In the genomic region with DNA sequence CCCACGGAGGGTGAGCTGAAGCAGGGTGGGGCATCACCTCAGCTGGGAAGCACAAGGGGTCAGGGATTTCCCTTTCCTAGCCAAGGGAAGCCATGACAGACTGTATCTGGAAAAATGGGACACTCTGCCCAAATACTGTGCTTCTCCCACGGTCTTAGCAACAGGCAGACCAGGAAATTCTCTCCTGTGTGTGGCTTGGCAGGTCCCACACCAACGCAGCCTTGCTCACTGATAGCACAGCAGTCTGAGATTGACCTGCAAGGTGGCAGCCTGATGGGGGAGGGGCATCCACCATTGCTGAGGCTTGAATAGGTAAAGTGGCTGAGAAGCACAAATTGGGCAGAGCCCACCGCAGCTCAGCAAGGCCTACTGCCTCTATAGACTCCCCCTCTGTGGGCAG, we compare ENCODE assay signal across 37 cellular contexts. TPM values are rescaled to one million over a fixed set of nuclear protein-coding genes. Genes with fewer than 3 reads are reported as not detected.
"Had no signal": no experiment of that assay in that cellular context is flagged by ENCODE, and none has a peak within 500 bp of the region (broad histone marks: within the 10 kb centered on the region; RNA-seq: fewer than 3 reads in every experiment).

No MANE protein-coding gene starts in this region.

- DNase-seq: activated effector memory CD4-positive, alpha-beta T cell treated with anti-CD3 and anti-CD28 coated beads, Interleukin-2, amount 50 U/mL, for 16 hours; activated effector memory CD4-positive, alpha-beta T cell treated with Interleukin-2 at 50 U/mL for 16 hours; activated gamma-delta T cell; activated gamma-delta T cell treated with Interleukin-2 at 50 U/mL for 16 hours; activated naive CD4-positive, alpha-beta T cell; activated naive CD4-positive, alpha-beta T cell treated with anti-CD3 and anti-CD28 coated beads for 36 hours; activated naive CD4-positive, alpha-beta T cell treated with anti-CD3 and anti-CD28 coated beads, Interleukin-2, amount 10 ng/mL, durations not matched to agents 7 days and 5 days; activated naive CD4-positive, alpha-beta T cell treated with anti-CD3 and anti-CD28 coated beads, Interleukin-2, amount 50 U/mL, for 16 hours; activated naive CD4-positive, alpha-beta T cell treated with Interleukin-2 at 50 U/mL for 16 hours; activated naive CD8-positive, alpha-beta T cell treated with anti-CD3 and anti-CD28 coated beads for 36 hours; activated naive CD8-positive, alpha-beta T cell treated with anti-CD3 and anti-CD28 coated beads, Interleukin-2, amount 10 ng/mL, durations not matched to agents 7 days and 5 days; activated naive CD8-positive, alpha-beta T cell treated with anti-CD3 and anti-CD28 coated beads, Interleukin-2, amount 50 U/mL, for 24 hours; activated T-cell treated with anti-CD3 and anti-CD28 coated beads for 4 hours; activated T-cell treated with anti-CD3 and anti-CD28 coated beads, Interleukin-2, amount 50 U/mL, for 1 hour; activated T-cell treated with anti-CD3 and anti-CD28 coated beads, Interleukin-2, amount 50 U/mL, for 24 hours; activated T-cell treated with anti-CD3 and anti-CD28 coated beads, Interleukin-2, amount 50 U/mL, for 4 hours; activated T-cell treated with anti-CD3 and anti-CD28 coated beads, Interleukin-2, amount 50 U/mL, for 48 hours; activated T-cell treated with anti-CD3 and anti-CD28 coated beads, Interleukin-2, amount 50 U/mL, for 72 hours; adrenal gland; amniotic stem cell; amygdala; anterior cingulate cortex; aorta; brain microvascular endothelial cell; caudate nucleus; central memory CD4-positive, alpha-beta T cell; cerebellar nuclear complex had no signal

- H3K27me3 ChIP-seq: adrenal gland, ascending aorta, brain microvascular endothelial cell, breast epithelium, cardiac muscle cell had no signal

- H3K9me3 ChIP-seq: adrenal gland had no signal

- FAIRE-seq: astrocyte, bronchial epithelial cell had no signal

- H3K36me3 ChIP-seq: adrenal gland, ascending aorta, brain microvascular endothelial cell, breast epithelium, cardiac muscle cell had no signal

- ATAC-seq: activated naive CD4-positive, alpha-beta T cell treated with anti-CD3 and anti-CD28 coated beads, Interleukin-2, amount 50 U/mL, for 72 hours; activated naive CD8-positive, alpha-beta T cell treated with anti-CD3 and anti-CD28 coated beads, Interleukin-2, amount 50 U/mL, for 24 hours; activated T-cell treated with anti-CD3 and anti-CD28 coated beads, Interleukin-2, amount 50 U/mL, for 4 hours; activated T-cell treated with anti-CD3 and anti-CD28 coated beads, Interleukin-2, amount 50 U/mL, for 72 hours; activated T-helper 17 cell treated with anti-CD3 and anti-CD28 coated beads, Interleukin-2, amount 50 U/mL, for 72 hours had no signal

- H3K4me3 ChIP-seq: adrenal gland, ascending aorta, breast epithelium, cardiac muscle cell had no signal

- H3K27ac ChIP-seq: adrenal gland, ascending aorta, brain microvascular endothelial cell, breast epithelium, cardiac muscle cell had no signal

- H3K4me1 ChIP-seq: adrenal gland, ascending aorta, breast epithelium had no signal

RNA-seq across cellular contexts. Expression of gene RAB3C, which starts 23.2 kb away (rescaled TPM):
- total RNA-seq: activated naive CD4-positive, alpha-beta T cell treated with anti-CD3 and anti-CD28 coated beads for 36 hours; activated naive CD4-positive, alpha-beta T cell treated with anti-CD3 and anti-CD28 coated beads, Interleukin-2, amount 50 U/mL, for 72 hours; activated naive CD8-positive, alpha-beta T cell treated with anti-CD3 and anti-CD28 coated beads for 36 hours; activated naive CD8-positive, alpha-beta T cell treated with anti-CD3 and anti-CD28 coated beads, Interleukin-2, amount 10 ng/mL, durations not matched to agents 7 days and 5 days; activated T-cell treated with anti-CD3 and anti-CD28 coated beads, Interleukin-2, amount 50 U/mL, for 4 hours; activated T-cell treated with anti-CD3 and anti-CD28 coated beads, Interleukin-2, amount 50 U/mL, for 72 hours; activated T-helper 1 cell treated with anti-CD3 and anti-CD28 coated beads, Interleukin-12 subunit alpha, Interleukin-12 subunit beta, Interleukin-2, Interleukin-4 antibody, amounts not matched to agents 30 ng/mL and 10 ng/mL and 1 ng/mL, durations not matched to agents 14 hours and 24 hours and 36 hours; activated T-helper 17 cell treated with anti-CD3 and anti-CD28 coated beads, Interleukin-2, amount 50 U/mL, for 72 hours; activated T-helper 2 cell treated with anti-CD3 and anti-CD28 coated beads, Interferon-gamma antibody, Interleukin-2, Interleukin-4, amounts not matched to agents 10 μg/mL and 5 μg/mL and 100 μg/mL, durations not matched to agents 14 hours and 24 hours and 36 hours; bronchial epithelial cell; chondrocyte had no signal
- polyA plus RNA-seq: aorta had no signal
